ENCODE assay signal across 14 cellular contexts in genomic region chr1:29062157-29062942, GRCh38.
DNase-seq lines count a peak whose midpoint lies in the region; ATAC-seq and TF ChIP-seq lines count a peak whose summit lies in the region.
"Had no signal": no experiment of that assay in that cellular context is flagged by ENCODE, and none has a peak within 500 bp of the region (broad histone marks: within the 10 kb centered on the region; RNA-seq: fewer than 3 reads in every experiment).

No MANE protein-coding gene starts in this region.

- peak; percentile 32 for DNase-seq in activated CD4-positive, alpha-beta memory T cell treated with anti-CD3 and anti-CD28 coated beads for 36 hours
- no peak for DNase-seq in activated CD4-positive, alpha-beta memory T cell treated with anti-CD3 and anti-CD28 coated beads, Interleukin-2, amount 10 ng/mL, durations not matched to agents 7 days and 5 days
- DNase-seq in activated T-cell treated with anti-CD3 and anti-CD28 coated beads, Interleukin-2, amount 50 U/mL, for 24 hours: no peak
- no peak for DNase-seq in nephron progenitor cell
- no peak for DNase-seq in stimulated activated effector memory CD8-positive, alpha-beta T cell treated with anti-CD3 and anti-CD28 coated beads, Interleukin-12 subunit alpha, Interleukin-12 subunit beta, amount 100 ng/mL, for 72 hours (ENCODE audit: low spot score in 2 of 2)
- no peak for DNase-seq in stimulated activated naive CD4-positive, alpha-beta T cell (lab: John Stamatoyannopoulos, UW)
- DNase-seq in NCI-H345 treated with DMSO at 0.1 percent for 48 hours (lab: John Stamatoyannopoulos, UW; ENCODE audit: unreplicated experiment): no peak
- DNase-seq: colonic mucosa, NCI-H446 treated with DMSO at 0.1 percent for 48 hours, Right ventricle myocardium superior, stomach had no signal

- TF ChIP-seq CTCF in nephron progenitor cell (IDR thresholded peaks at IDR 0.05): no peak

- peaks cover 47% of the 10 kb centered on the region for H3K4me1 Mint-ChIP-seq in activated CD4-positive, alpha-beta memory T cell treated with anti-CD3 and anti-CD28 coated beads for 36 hours (ENCODE audit: low read depth)
- peaks cover 9% of the 10 kb centered on the region for H3K4me1 Mint-ChIP-seq in activated CD4-positive, alpha-beta memory T cell treated with anti-CD3 and anti-CD28 coated beads, Interleukin-2, amount 10 ng/mL, durations not matched to agents 7 days and 5 days
- H3K4me1 Mint-ChIP-seq in activated T-cell treated with anti-CD3 and anti-CD28 coated beads, Interleukin-2, amount 50 U/mL, for 24 hours (ENCODE audit: low read depth): peaks cover 56% of the 10 kb centered on the region
- no peaks in the 10 kb centered on the region for H3K4me1 Mint-ChIP-seq in nephron progenitor cell
- peaks cover 16% of the 10 kb centered on the region for H3K4me1 Mint-ChIP-seq in stimulated activated effector memory CD8-positive, alpha-beta T cell treated with anti-CD3 and anti-CD28 coated beads, Interleukin-12 subunit alpha, Interleukin-12 subunit beta, amount 100 ng/mL, for 72 hours

- H3K27ac Mint-ChIP-seq in activated CD4-positive, alpha-beta memory T cell treated with anti-CD3 and anti-CD28 coated beads for 36 hours: peak overlapping the region; percentile 94
- no peak overlapping the region for H3K27ac Mint-ChIP-seq in activated CD4-positive, alpha-beta memory T cell treated with anti-CD3 and anti-CD28 coated beads, Interleukin-2, amount 10 ng/mL, durations not matched to agents 7 days and 5 days
- peak overlapping the region; percentile 98 for H3K27ac Mint-ChIP-seq in activated T-cell treated with anti-CD3 and anti-CD28 coated beads, Interleukin-2, amount 50 U/mL, for 24 hours
- H3K27ac Mint-ChIP-seq in nephron progenitor cell: peak overlapping the region; percentile 21
- H3K27ac Mint-ChIP-seq in stimulated activated effector memory CD8-positive, alpha-beta T cell treated with anti-CD3 and anti-CD28 coated beads, Interleukin-12 subunit alpha, Interleukin-12 subunit beta, amount 100 ng/mL, for 72 hours: peak overlapping the region; percentile 94

- CTCF ChIA-PET in activated CD4-positive, alpha-beta memory T cell treated with anti-CD3 and anti-CD28 coated beads for 36 hours (lab: Charles Lee): interaction anchor here (0.9 to 1.8 kb wide), 5 partner anchors 10 to 180 kb away, joined by 3 to 8 read pairs (median 4); no protein-coding TSS in a partner anchor
- CTCF ChIA-PET in activated CD4-positive, alpha-beta memory T cell treated with anti-CD3 and anti-CD28 coated beads, Interleukin-2, amount 10 ng/mL, durations not matched to agents 7 days and 5 days (lab: Charles Lee): interaction anchor here (0.6 to 1.0 kb wide), 3 partner anchors 35 to 506 kb away, joined by 3 to 5 read pairs (median 3); no protein-coding TSS in a partner anchor

- POLR2A ChIA-PET in activated CD4-positive, alpha-beta memory T cell treated with anti-CD3 and anti-CD28 coated beads for 36 hours (lab: Charles Lee): interaction anchor here (1.0 to 1.5 kb wide), 2 partner anchors 13 to 119 kb away, joined by 3 to 4 read pairs; partner anchors contain the start of gene SRSF4
- POLR2A ChIA-PET in activated CD4-positive, alpha-beta memory T cell treated with anti-CD3 and anti-CD28 coated beads, Interleukin-2, amount 10 ng/mL, durations not matched to agents 7 days and 5 days (lab: Charles Lee): no interaction called here

- intact Hi-C loops in activated CD4-positive, alpha-beta memory T cell treated with anti-CD3 and anti-CD28 coated beads for 36 hours (cut with micrococcal nuclease): loop anchor here (2.0 kb wide), 1 partner anchor 326 kb away; the partner anchor contains the start of gene YTHDF2

- H3K27me3 Mint-ChIP-seq in activated CD4-positive, alpha-beta memory T cell treated with anti-CD3 and anti-CD28 coated beads for 36 hours: no peaks in the 10 kb centered on the region
- H3K27me3 Mint-ChIP-seq in activated CD4-positive, alpha-beta memory T cell treated with anti-CD3 and anti-CD28 coated beads, Interleukin-2, amount 10 ng/mL, durations not matched to agents 7 days and 5 days: no peaks in the 10 kb centered on the region
- no peaks in the 10 kb centered on the region for H3K27me3 Mint-ChIP-seq in activated T-cell treated with anti-CD3 and anti-CD28 coated beads, Interleukin-2, amount 50 U/mL, for 24 hours
- no peaks in the 10 kb centered on the region for H3K27me3 Mint-ChIP-seq in nephron progenitor cell (ENCODE audit: low read depth, poor library complexity)
- H3K27me3 Mint-ChIP-seq: natural killer cell treated with Interleukin-12 subunit alpha and Interleukin-12 subunit beta and Interleukin-15 and Interleukin-18, amount 100 ng/mL, for 72 hours had no signal

- H3K4me3 Mint-ChIP-seq in activated CD4-positive, alpha-beta memory T cell treated with anti-CD3 and anti-CD28 coated beads for 36 hours: peak overlapping the region; percentile 49
- H3K4me3 Mint-ChIP-seq in activated CD4-positive, alpha-beta memory T cell treated with anti-CD3 and anti-CD28 coated beads, Interleukin-2, amount 10 ng/mL, durations not matched to agents 7 days and 5 days: no peak overlapping the region
- peak overlapping the region; percentile 57 for H3K4me3 Mint-ChIP-seq in activated T-cell treated with anti-CD3 and anti-CD28 coated beads, Interleukin-2, amount 50 U/mL, for 24 hours
- H3K4me3 Mint-ChIP-seq in nephron progenitor cell: no peak overlapping the region
- H3K4me3 Mint-ChIP-seq in stimulated activated effector memory CD8-positive, alpha-beta T cell treated with anti-CD3 and anti-CD28 coated beads, Interleukin-12 subunit alpha, Interleukin-12 subunit beta, amount 100 ng/mL, for 72 hours: peak overlapping the region; percentile 18
- H3K4me3 Mint-ChIP-seq: natural killer cell treated with Interleukin-12 subunit alpha and Interleukin-12 subunit beta and Interleukin-15 and Interleukin-18, amount 100 ng/mL, for 72 hours had no signal

- ATAC-seq in stimulated activated effector memory CD8-positive, alpha-beta T cell treated with anti-CD3 and anti-CD28 coated beads, Interleukin-12 subunit alpha, Interleukin-12 subunit beta, amount 100 ng/mL, for 72 hours: peak; percentile 76
- ATAC-seq in HG02938 (IDR thresholded peaks at IDR 0.05; ENCODE audit: unreplicated experiment): no peak
- ATAC-seq: esophagus mucosa; natural killer cell treated with Interleukin-12 subunit alpha and Interleukin-12 subunit beta and Interleukin-15 and Interleukin-18, amount 100 ng/mL, for 72 hours had no signal

- H3K9me3 Mint-ChIP-seq in activated CD4-positive, alpha-beta memory T cell treated with anti-CD3 and anti-CD28 coated beads for 36 hours: no peaks in the 10 kb centered on the region
- H3K9me3 Mint-ChIP-seq in activated CD4-positive, alpha-beta memory T cell treated with anti-CD3 and anti-CD28 coated beads, Interleukin-2, amount 10 ng/mL, durations not matched to agents 7 days and 5 days: no peaks in the 10 kb centered on the region
- no peaks in the 10 kb centered on the region for H3K9me3 Mint-ChIP-seq in activated T-cell treated with anti-CD3 and anti-CD28 coated beads, Interleukin-2, amount 50 U/mL, for 24 hours
- no peaks in the 10 kb centered on the region for H3K9me3 Mint-ChIP-seq in nephron progenitor cell
- H3K9me3 Mint-ChIP-seq in stimulated activated effector memory CD8-positive, alpha-beta T cell treated with anti-CD3 and anti-CD28 coated beads, Interleukin-12 subunit alpha, Interleukin-12 subunit beta, amount 100 ng/mL, for 72 hours: no peaks in the 10 kb centered on the region
- H3K9me3 Mint-ChIP-seq: natural killer cell treated with Interleukin-12 subunit alpha and Interleukin-12 subunit beta and Interleukin-15 and Interleukin-18, amount 100 ng/mL, for 72 hours had no signal

- peaks cover 6% of the 10 kb centered on the region for H3K36me3 Mint-ChIP-seq in activated CD4-positive, alpha-beta memory T cell treated with anti-CD3 and anti-CD28 coated beads for 36 hours
- H3K36me3 Mint-ChIP-seq in activated CD4-positive, alpha-beta memory T cell treated with anti-CD3 and anti-CD28 coated beads, Interleukin-2, amount 10 ng/mL, durations not matched to agents 7 days and 5 days (ENCODE audit: low read depth): peaks cover 15% of the 10 kb centered on the region
- peaks cover 53% of the 10 kb centered on the region for H3K36me3 Mint-ChIP-seq in activated T-cell treated with anti-CD3 and anti-CD28 coated beads, Interleukin-2, amount 50 U/mL, for 24 hours (ENCODE audit: low read depth)
- H3K36me3 Mint-ChIP-seq in nephron progenitor cell (ENCODE audit: low read depth): peaks cover 22% of the 10 kb centered on the region
- H3K36me3 Mint-ChIP-seq in stimulated activated effector memory CD8-positive, alpha-beta T cell treated with anti-CD3 and anti-CD28 coated beads, Interleukin-12 subunit alpha, Interleukin-12 subunit beta, amount 100 ng/mL, for 72 hours: peaks cover 55% of the 10 kb centered on the region

Comparison
In these comparisons a context has a peak if more than half of its experiments do, and no peak if none do; other contexts are left out.
1. H3K4me3 Mint-ChIP-seq: peak in activated CD4-positive, alpha-beta memory T cell treated with anti-CD3 and anti-CD28 coated beads for 36 hours (single experiment), activated T-cell treated with anti-CD3 and anti-CD28 coated beads, Interleukin-2, amount 50 U/mL, for 24 hours (single experiment) and stimulated activated effector memory CD8-positive, alpha-beta T cell treated with anti-CD3 and anti-CD28 coated beads, Interleukin-12 subunit alpha, Interleukin-12 subunit beta, amount 100 ng/mL, for 72 hours (single experiment); none in activated CD4-positive, alpha-beta memory T cell treated with anti-CD3 and anti-CD28 coated beads, Interleukin-2, amount 10 ng/mL, durations not matched to agents 7 days and 5 days (single experiment) and nephron progenitor cell (single experiment).